Comparison of ENCODE assay signal across 1 cellular context in genomic region chr1:205580140-205580922, GRCh38.
TF ChIP-seq lines count a peak whose summit lies in the region.

No MANE protein-coding gene starts in this region.

TF ChIP-seq in H1, 55 proteins besides CTCF, POLR2A, EP300 and RAD21:
- TF ChIP-seq RFX5 (IDR thresholded peaks at IDR 0.05; ENCODE audit: borderline replicate concordance, low read depth, low read length) (no peak), RBBP5 (IDR thresholded peaks at IDR 0.05; ENCODE audit: borderline replicate concordance, low read depth, low read length) (no peak), EZH2 (IDR thresholded peaks at IDR 0.05; ENCODE audit: low read depth, low read length, severe bottlenecking) (no peak), E2F6 (IDR thresholded peaks at IDR 0.05) (no peak), YY1 (IDR thresholded peaks at IDR 0.05; ENCODE audit: low read depth, low read length) (no peak), SP1 (IDR thresholded peaks at IDR 0.05; ENCODE audit: low read depth, low read length) (no peak), CREB1 (IDR thresholded peaks at IDR 0.05) (no peak), SIX5 (IDR thresholded peaks at IDR 0.05; ENCODE audit: low read depth, low read length) (no peak), SP4 (IDR thresholded peaks at IDR 0.05; ENCODE audit: low read length) (no peak), EGR1 (IDR thresholded peaks at IDR 0.05; ENCODE audit: borderline replicate concordance, low read depth, low read length) (no peak), TAF1 (IDR thresholded peaks at IDR 0.05; ENCODE audit: low read depth, low read length) (no peak), CEBPB (IDR thresholded peaks at IDR 0.05; ENCODE audit: low read depth, low read length) (no peak), PHF8 (conservative IDR thresholded peaks at IDR 0.05; ENCODE audit: low read depth, low read length) (no peak)
- TF ChIP-seq, protein P1, sequence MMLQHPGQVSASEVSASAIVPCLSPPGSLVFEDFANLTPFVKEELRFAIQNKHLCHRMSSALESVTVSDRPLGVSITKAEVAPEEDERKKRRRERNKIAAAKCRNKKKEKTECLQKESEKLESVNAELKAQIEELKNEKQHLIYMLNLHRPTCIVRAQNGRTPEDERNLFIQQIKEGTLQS (IDR thresholded peaks at IDR 0.05; ENCODE audit: insufficient read depth, low read depth, low read length) = no peak
- TF ChIP-seq, protein P2, sequence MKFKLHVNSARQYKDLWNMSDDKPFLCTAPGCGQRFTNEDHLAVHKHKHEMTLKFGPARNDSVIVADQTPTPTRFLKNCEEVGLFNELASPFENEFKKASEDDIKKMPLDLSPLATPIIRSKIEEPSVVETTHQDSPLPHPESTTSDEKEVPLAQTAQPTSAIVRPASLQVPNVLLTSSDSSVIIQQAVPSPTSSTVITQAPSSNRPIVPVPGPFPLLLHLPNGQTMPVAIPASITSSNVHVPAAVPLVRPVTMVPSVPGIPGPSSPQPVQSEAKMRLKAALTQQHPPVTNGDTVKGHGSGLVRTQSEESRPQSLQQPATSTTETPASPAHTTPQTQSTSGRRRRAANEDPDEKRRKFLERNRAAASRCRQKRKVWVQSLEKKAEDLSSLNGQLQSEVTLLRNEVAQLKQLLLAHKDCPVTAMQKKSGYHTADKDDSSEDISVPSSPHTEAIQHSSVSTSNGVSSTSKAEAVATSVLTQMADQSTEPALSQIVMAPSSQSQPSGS (IDR thresholded peaks at IDR 0.05; ENCODE audit: low read length) = no peak
TF ChIP-seq in H1: peak in this region for 0.
